Comparison of ENCODE assay signal across 30 cellular contexts in the genomic region with DNA sequence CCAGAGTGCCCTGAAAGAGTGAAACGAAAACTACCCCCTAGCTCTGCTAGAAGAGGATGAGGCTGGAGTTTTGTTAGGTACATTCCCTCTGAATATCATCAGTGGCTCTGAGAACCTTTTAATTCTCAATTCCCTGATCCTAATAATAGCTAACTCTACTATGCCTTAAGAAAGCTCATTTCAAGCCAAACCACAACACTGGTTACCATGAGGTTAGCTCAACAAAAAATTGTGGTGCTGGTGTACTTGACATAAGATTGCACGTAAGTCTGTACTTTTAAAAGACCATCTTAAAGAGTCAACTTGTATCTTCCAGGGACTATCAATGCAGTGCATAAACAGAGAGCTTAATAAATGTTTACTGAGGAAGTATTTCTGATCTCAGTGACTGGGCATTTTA.
"Had no signal": no experiment of that assay in that cellular context is flagged by ENCODE, and none has a peak within 500 bp of the region (broad histone marks: within the 10 kb centered on the region; RNA-seq: fewer than 3 reads in every experiment).

No MANE protein-coding gene starts in this region.

- H3K27me3 ChIP-seq: brain microvascular endothelial cell, colonic mucosa had no signal

- H3K4me3 Mint-ChIP-seq: activated B cell treated with CpG ODN at 0.5 μM for 24 hours; activated CD8-positive, alpha-beta T cell treated with anti-CD3 and anti-CD28 coated beads for 36 hours; activated naive CD8-positive, alpha-beta T cell; activated T-cell treated with anti-CD3 and anti-CD28 coated beads, Interleukin-2, amount 50 U/mL, for 4 hours; activated T-helper 17 cell treated with anti-CD3 and anti-CD28 coated beads, Interleukin-2, amount 50 U/mL, for 72 hours; T-helper 17 cell; T-helper 2 cell treated with Interferon-gamma antibody and Interleukin-4, amounts not matched to agents 5 μg/mL and 100 μg/mL, for 36 hours had no signal

- H3K4me1 Mint-ChIP-seq: activated B cell treated with CpG ODN at 0.5 μM for 24 hours; activated T-helper 17 cell treated with anti-CD3 and anti-CD28 coated beads, Interleukin-2, amount 50 U/mL, for 72 hours; T-helper 17 cell had no signal

- H3K27ac Mint-ChIP-seq: activated B cell treated with CpG ODN at 0.5 μM for 24 hours; activated CD8-positive, alpha-beta T cell treated with anti-CD3 and anti-CD28 coated beads for 36 hours; activated naive CD8-positive, alpha-beta T cell; activated T-helper 17 cell treated with anti-CD3 and anti-CD28 coated beads, Interleukin-2, amount 50 U/mL, for 72 hours; T-helper 17 cell; T-helper 2 cell treated with Interferon-gamma antibody and Interleukin-4, amounts not matched to agents 5 μg/mL and 100 μg/mL, for 36 hours had no signal

- H3K27me3 Mint-ChIP-seq: activated CD8-positive, alpha-beta T cell treated with anti-CD3 and anti-CD28 coated beads for 36 hours; T-helper 17 cell had no signal

- H3K4me1 ChIP-seq: colonic mucosa had no signal

- H3K36me3 ChIP-seq: brain microvascular endothelial cell, colonic mucosa, esophagus squamous epithelium, WERI-Rb-1 had no signal

- H3K27ac ChIP-seq: brain microvascular endothelial cell, colonic mucosa, epithelial cell of prostate, WERI-Rb-1 had no signal

- FAIRE-seq: bronchial epithelial cell, endothelial cell of umbilical vein, frontal cortex had no signal

- H3K4me3 ChIP-seq: colonic mucosa, esophagus squamous epithelium had no signal

- H3K36me3 Mint-ChIP-seq: activated naive CD8-positive, alpha-beta T cell had no signal

- H3K9me3 Mint-ChIP-seq: activated CD8-positive, alpha-beta T cell treated with anti-CD3 and anti-CD28 coated beads for 36 hours; activated T-cell treated with anti-CD3 and anti-CD28 coated beads, Interleukin-2, amount 50 U/mL, for 4 hours; activated T-helper 17 cell treated with anti-CD3 and anti-CD28 coated beads, Interleukin-2, amount 50 U/mL, for 72 hours; T-helper 2 cell treated with Interferon-gamma antibody and Interleukin-4, amounts not matched to agents 5 μg/mL and 100 μg/mL, for 36 hours had no signal

- DNase-seq: activated B cell treated with CpG ODN at 0.5 μM for 24 hours; activated CD4-positive, alpha-beta T cell treated with anti-CD3 and anti-CD28 coated beads for 48 hours; activated CD4-positive, alpha-beta T cell treated with anti-CD3 and anti-CD28 coated beads, Interleukin-2, amount 50 U/mL, for 1 hour; activated CD4-positive, alpha-beta T cell treated with anti-CD3 and anti-CD28 coated beads, Interleukin-2, amount 50 U/mL, for 48 hours; activated CD8-positive, alpha-beta memory T cell treated with anti-CD3 and anti-CD28 coated beads for 24 hours; activated CD8-positive, alpha-beta T cell treated with anti-CD3 and anti-CD28 coated beads for 36 hours; activated effector memory CD4-positive, alpha-beta T cell treated with Interleukin-2 at 50 U/mL for 16 hours; activated gamma-delta T cell treated with Interleukin-2 at 50 U/mL for 16 hours; activated naive CD4-positive, alpha-beta T cell treated with anti-CD3 and anti-CD28 coated beads, Interleukin-2, amount 50 U/mL, for 16 hours; activated naive CD4-positive, alpha-beta T cell treated with Interleukin-2 at 50 U/mL for 16 hours; activated T-cell treated with anti-CD3 and anti-CD28 coated beads, Interleukin-2, amount 50 U/mL, for 4 hours; amniotic stem cell; anterior cingulate cortex; brain microvascular endothelial cell; caudate nucleus; colonic mucosa; effector CD8-positive, alpha-beta T cell; esophagus squamous epithelium; foreskin fibroblast; head of caudate nucleus; T-helper 1 cell; T-helper 17 cell; WERI-Rb-1 had no signal

- H3K9me3 ChIP-seq: colonic mucosa, esophagus squamous epithelium had no signal
